13 cellular contexts compared by ENCODE assay signal in the genomic region with DNA sequence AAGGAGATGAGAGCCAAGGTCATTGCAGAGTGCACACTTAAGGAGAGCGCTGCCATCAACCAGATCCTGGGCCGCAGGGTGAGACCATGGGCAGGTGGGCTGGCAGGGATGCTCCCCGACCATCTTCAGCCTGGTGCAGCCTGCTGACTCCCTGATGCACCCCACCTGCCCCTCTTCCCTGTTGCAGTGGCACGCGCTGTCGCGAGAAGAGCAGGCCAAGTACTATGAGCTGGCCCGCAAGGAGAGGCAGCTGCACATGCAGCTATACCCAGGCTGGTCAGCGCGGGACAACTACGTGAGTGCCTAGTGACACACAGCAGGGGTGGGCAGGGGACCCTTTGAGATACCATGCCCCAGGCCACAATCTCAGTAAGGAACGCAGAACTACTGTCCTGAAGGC. TPM values are rescaled to one million over a fixed set of nuclear protein-coding genes. Genes with fewer than 3 reads are reported as not detected.
DNase-seq lines count a peak whose midpoint lies in the region; FAIRE-seq and TF ChIP-seq lines count a peak whose summit lies in the region.
"Had no signal": no experiment of that assay in that cellular context is flagged by ENCODE, and none has a peak within 500 bp of the region (broad histone marks: within the 10 kb centered on the region; RNA-seq: fewer than 3 reads in every experiment).

No MANE protein-coding gene starts in this region.

- no peak for TF ChIP-seq CTCF in breast epithelium (IDR thresholded peaks at IDR 0.05)
- no peak for TF ChIP-seq CTCF in mammary epithelial cell (conservative IDR thresholded peaks at IDR 0.05 in 1 of 2, IDR thresholded peaks at IDR 0.05 in 1 of 2; ENCODE audit: extremely low read depth in 1 of 2, insufficient read depth in 1 of 2, low read depth in 1 of 2, low read length in 2 of 2)
- TF ChIP-seq CTCF in WERI-Rb-1 (IDR thresholded peaks at IDR 0.05; ENCODE audit: low read depth, low read length), result no peak
- TF ChIP-seq CTCF in lower leg skin (IDR thresholded peaks at IDR 0.05), result no peak
- TF ChIP-seq CTCF in testis (IDR thresholded peaks at IDR 0.05), result no peak

- peak; percentile 15 to 27 for DNase-seq in breast epithelium (ENCODE audit: low spot score in 2 of 2)
- DNase-seq in mammary epithelial cell, result no peak
- DNase-seq in WERI-Rb-1, result peak; percentile 3
- peak; percentile 12 to 72 for DNase-seq in lower leg skin (ENCODE audit: low spot score in 2 of 2)
- peak; percentile 13 for DNase-seq in testis
- DNase-seq in NCI-H524 (lab: John Stamatoyannopoulos, UW), result no peak
- no peak for DNase-seq in GDM1 (lab: John Stamatoyannopoulos, UW)
- DNase-seq in frontal cortex (ENCODE audit: low spot score in 2 of 2), result no peak
- DNase-seq: cortex of kidney, HFFc6 had no signal

- no peak for TF ChIP-seq POLR2A in breast epithelium (IDR thresholded peaks at IDR 0.05)
- no peak for TF ChIP-seq POLR2A in lower leg skin (IDR thresholded peaks at IDR 0.05)
- no peak for TF ChIP-seq POLR2A in testis (IDR thresholded peaks at IDR 0.05)

- H2AFZ ChIP-seq in mammary epithelial cell (ENCODE audit: low read depth, low read length), result no peak overlapping the region

- H3K4me1 ChIP-seq in breast epithelium (peaks cover 2 to 6% of the 10 kb centered on the region in 2 donors), mammary epithelial cell (ENCODE audit: insufficient read depth, low read length) (peaks cover 41% of the 10 kb centered on the region), testis (peaks cover 6% of the 10 kb centered on the region)
- H3K4me1 ChIP-seq: ascending aorta had no signal

- H3K27me3 ChIP-seq in breast epithelium (no peaks in the 10 kb centered on the region), mammary epithelial cell (ENCODE audit: insufficient read depth, low read length) (no peaks in the 10 kb centered on the region), WERI-Rb-1 (ENCODE audit: insufficient read depth, low read depth, severe bottlenecking) (no peaks in the 10 kb centered on the region), testis (no peaks in the 10 kb centered on the region)
- H3K27me3 ChIP-seq: ascending aorta, ovary had no signal

- in situ Hi-C loops in mammary epithelial cell (cut with MboI; ENCODE audit: low sequenced_read_pairs in 2 of 2), result loop anchor here in 1 of 2 donors (10.0 kb wide), 1 partner anchor 88 kb away; no protein-coding TSS in a partner anchor

- no TSS peak for BruUV-seq in mammary epithelial cell (replicated peaks; lab: Mats Ljungman, UMichigan)

- no peaks in the 10 kb centered on the region for H3K36me3 ChIP-seq in breast epithelium
- peaks cover 8% of the 10 kb centered on the region for H3K36me3 ChIP-seq in mammary epithelial cell (ENCODE audit: insufficient read depth, low read length)
- H3K36me3 ChIP-seq in WERI-Rb-1, result peaks cover 76% of the 10 kb centered on the region
- H3K36me3 ChIP-seq in testis (ENCODE audit: low read depth, missing control alignments), result no peaks in the 10 kb centered on the region
- H3K36me3 ChIP-seq: ovary had no signal

- FAIRE-seq in frontal cortex (lab: Jason Lieb, UNC), result no peak
- FAIRE-seq: islet of Langerhans had no signal

- no peak overlapping the region for H3K9ac ChIP-seq in mammary epithelial cell (ENCODE audit: insufficient read depth, low read length)

- dilution Hi-C loops in mammary epithelial cell (cut with HindIII; ENCODE audit: low sequenced_read_pairs), result no loop called here

- H3K27ac ChIP-seq in breast epithelium, result no peak overlapping the region
- no peak overlapping the region for H3K27ac ChIP-seq in mammary epithelial cell (ENCODE audit: insufficient read depth, low read depth, low read length)
- no peak overlapping the region for H3K27ac ChIP-seq in WERI-Rb-1
- no peak overlapping the region for H3K27ac ChIP-seq in testis
- H3K27ac ChIP-seq: ascending aorta, ovary had no signal

- 88% methylated on average over 4 of the region's 12 CpGs for WGBS in mammary epithelial cell (ENCODE audit: low coverage, missing lambda C conversion rate)
- WGBS in lower leg skin, 2 donors, result 85 to 100% methylated on average over 3 to 12 of the region's 12 CpGs
- 87 to 96% methylated on average over 7 to 11 of the region's 12 CpGs for WGBS in testis, 2 donors

- H3K9me3 ChIP-seq in breast epithelium, result no peaks in the 10 kb centered on the region
- no peaks in the 10 kb centered on the region for H3K9me3 ChIP-seq in mammary epithelial cell (replicated peaks; ENCODE audit: insufficient read depth, low read length)
- H3K9me3 ChIP-seq in WERI-Rb-1 (ENCODE audit: severe bottlenecking), result no peaks in the 10 kb centered on the region
- no peaks in the 10 kb centered on the region for H3K9me3 ChIP-seq in testis
- H3K9me3 ChIP-seq: ascending aorta, ovary had no signal

- H3K4me2 ChIP-seq in mammary epithelial cell (ENCODE audit: insufficient read depth, low read depth, low read length), result no peak overlapping the region

- CTCF ChIA-PET in mammary epithelial cell (lab: Charles Lee; ENCODE audit: low non-redundant PET), result no interaction called here

- H3K4me3 ChIP-seq in breast epithelium (no peak overlapping the region), mammary epithelial cell (replicated peaks in 1 of 3; ENCODE audit: insufficient read depth in 1 of 3, low read depth in 2 of 3, low read length in 3 of 3) (no peak overlapping the region), WERI-Rb-1 (ENCODE audit: low read depth, low read length) (no peak overlapping the region), lower leg skin (ENCODE audit: low read depth, poor library complexity, severe bottlenecking) (no peak overlapping the region), testis (no peak overlapping the region)
- H3K4me3 ChIP-seq: ascending aorta, ovary had no signal

- peaks cover 53% of the 10 kb centered on the region for H3K79me2 ChIP-seq in mammary epithelial cell (ENCODE audit: insufficient read depth, low read length)

- intact Hi-C loops in breast epithelium (cut with DNase I; ENCODE audit: low total_unique reads), result no loop called here
- intact Hi-C loops in mammary epithelial cell (cut with micrococcal nuclease), result no loop called here
- intact Hi-C loops in lower leg skin (cut with DNase I; ENCODE audit: low total_unique reads), result no loop called here
- intact Hi-C loops in testis (cut with DNase I; ENCODE audit: low total_unique reads), result no loop called here

- H4K20me1 ChIP-seq in mammary epithelial cell (ENCODE audit: insufficient read depth, low read length), result peaks cover 3% of the 10 kb centered on the region

RNA-seq across cellular contexts. Expression of a gene that starts 28.3 kb away (rescaled TPM):
- total RNA-seq in breast epithelium (1 to 10 TPM; 2.1 to 8.0 (median 6.6) TPM), mammary epithelial cell (1 to 10 TPM; 3.3 to 6.5 TPM), lower leg skin (1 to 10 TPM; 2.6 to 6.2 (median 5.1) TPM), testis (10 to 100 TPM; 15.2 to 16.1 TPM), frontal cortex (0.41 TPM)
- polyA plus RNA-seq in mammary epithelial cell (2.0 TPM), testis (ENCODE audit: insufficient read depth, low read depth, low replicate concordance) (9.9 TPM)
- polyA minus RNA-seq in mammary epithelial cell, result 18.8 TPM

RNA-seq across cellular contexts. Expression of a gene that starts 33.9 kb away (rescaled TPM):
- total RNA-seq in breast epithelium (100 to 1,000 TPM; 158 to 291 (median 259) TPM), mammary epithelial cell (100 to 1,000 TPM; 146 to 231 TPM), lower leg skin (100 to 1,000 TPM; 229 to 275 (median 253) TPM), testis (100 to 1,000 TPM; 336 to 459 TPM), frontal cortex (139 TPM)
- polyA plus RNA-seq in mammary epithelial cell (389 TPM), testis (ENCODE audit: insufficient read depth, low read depth, low replicate concordance) (919 TPM)
- 130 TPM for polyA minus RNA-seq in mammary epithelial cell

Comparison
In these comparisons a context has a peak if more than half of its experiments do, and no peak if none do; other contexts are left out.
1. DNase-seq: peak in breast epithelium (2 of 2), WERI-Rb-1 (single experiment), lower leg skin (2 of 2) and testis (single experiment); none in mammary epithelial cell (single experiment), NCI-H524 (0 of 2), GDM1 (single experiment) and frontal cortex (0 of 2).